In the genomic region with DNA sequence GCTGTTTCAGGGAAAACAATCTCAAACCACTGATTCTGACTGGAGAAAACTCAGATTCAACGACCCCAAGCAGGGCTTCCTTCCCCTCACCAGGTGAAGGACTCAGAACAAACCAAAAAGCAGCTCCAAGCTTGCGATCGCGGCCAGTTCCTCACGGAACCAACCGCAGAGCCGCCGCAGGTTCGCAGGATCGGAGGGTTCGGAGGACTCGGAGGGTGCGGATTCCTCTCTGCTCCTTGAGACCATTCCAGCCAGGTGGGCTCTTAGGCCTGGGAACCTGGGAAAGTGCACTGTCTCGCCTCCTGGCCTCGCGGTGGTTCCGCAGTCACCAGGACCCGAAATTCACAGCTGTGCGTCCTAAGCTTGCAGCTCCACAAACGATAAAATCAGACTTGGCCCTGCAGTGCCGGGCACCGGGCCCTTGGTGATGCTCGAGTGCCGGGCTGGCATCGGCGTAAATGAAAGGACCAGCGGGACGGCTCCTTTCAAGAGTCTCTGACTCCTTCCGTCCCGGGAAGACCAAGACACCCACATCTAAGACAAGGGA, we compare ENCODE assay signal across 1 cellular context.
A peak's percentile ranks its signal among the peaks of the same experiment; 100 is the strongest.
TF ChIP-seq lines count a peak whose summit lies in the region.

No MANE protein-coding gene starts in this region.

TF ChIP-seq in GM12878, 131 proteins besides CTCF, POLR2A, EP300 and RAD21 (continued from another document):
- TF ChIP-seq, protein P1, sequence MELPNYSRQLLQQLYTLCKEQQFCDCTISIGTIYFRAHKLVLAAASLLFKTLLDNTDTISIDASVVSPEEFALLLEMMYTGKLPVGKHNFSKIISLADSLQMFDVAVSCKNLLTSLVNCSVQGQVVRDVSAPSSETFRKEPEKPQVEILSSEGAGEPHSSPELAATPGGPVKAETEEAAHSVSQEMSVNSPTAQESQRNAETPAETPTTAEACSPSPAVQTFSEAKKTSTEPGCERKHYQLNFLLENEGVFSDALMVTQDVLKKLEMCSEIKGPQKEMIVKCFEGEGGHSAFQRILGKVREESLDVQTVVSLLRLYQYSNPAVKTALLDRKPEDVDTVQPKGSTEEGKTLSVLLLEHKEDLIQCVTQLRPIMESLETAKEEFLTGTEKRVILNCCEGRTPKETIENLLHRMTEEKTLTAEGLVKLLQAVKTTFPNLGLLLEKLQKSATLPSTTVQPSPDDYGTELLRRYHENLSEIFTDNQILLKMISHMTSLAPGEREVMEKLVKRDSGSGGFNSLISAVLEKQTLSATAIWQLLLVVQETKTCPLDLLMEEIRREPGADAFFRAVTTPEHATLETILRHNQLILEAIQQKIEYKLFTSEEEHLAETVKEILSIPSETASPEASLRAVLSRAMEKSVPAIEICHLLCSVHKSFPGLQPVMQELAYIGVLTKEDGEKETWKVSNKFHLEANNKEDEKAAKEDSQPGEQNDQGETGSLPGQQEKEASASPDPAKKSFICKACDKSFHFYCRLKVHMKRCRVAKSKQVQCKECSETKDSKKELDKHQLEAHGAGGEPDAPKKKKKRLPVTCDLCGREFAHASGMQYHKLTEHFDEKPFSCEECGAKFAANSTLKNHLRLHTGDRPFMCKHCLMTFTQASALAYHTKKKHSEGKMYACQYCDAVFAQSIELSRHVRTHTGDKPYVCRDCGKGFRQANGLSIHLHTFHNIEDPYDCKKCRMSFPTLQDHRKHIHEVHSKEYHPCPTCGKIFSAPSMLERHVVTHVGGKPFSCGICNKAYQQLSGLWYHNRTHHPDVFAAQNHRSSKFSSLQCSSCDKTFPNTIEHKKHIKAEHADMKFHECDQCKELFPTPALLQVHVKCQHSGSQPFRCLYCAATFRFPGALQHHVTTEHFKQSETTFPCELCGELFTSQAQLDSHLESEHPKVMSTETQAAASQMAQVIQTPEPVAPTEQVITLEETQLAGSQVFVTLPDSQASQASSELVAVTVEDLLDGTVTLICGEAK (IDR thresholded peaks at IDR 0.05; ENCODE audit: borderline replicate concordance), result peak; percentile 15; the same call in 1 of the 2 replicates
- TF ChIP-seq SREBF2 (IDR thresholded peaks at IDR 0.05; ENCODE audit: low read length) (no peak), RCOR1 (conservative IDR thresholded peaks at IDR 0.05; ENCODE audit: low read depth, low read length) (no peak), PAX5 (IDR thresholded peaks at IDR 0.05; ENCODE audit: borderline replicate concordance, low read depth, low read length) (no peak), ZNF384 (IDR thresholded peaks at IDR 0.05; ENCODE audit: borderline replicate concordance, low read depth, low read length) (no peak), MEF2B (IDR thresholded peaks at IDR 0.05; ENCODE audit: partially characterized antibody, poor library complexity, severe bottlenecking) (no peak), FOS (IDR thresholded peaks at IDR 0.05; ENCODE audit: borderline replicate concordance, extremely low read depth, insufficient read length) (no peak), IRF4 (IDR thresholded peaks at IDR 0.05; ENCODE audit: low read depth, low read length) (no peak), NR2C1 (IDR thresholded peaks at IDR 0.05) (no peak), GATAD2B (conservative IDR thresholded peaks at IDR 0.05; ENCODE audit: low read depth) (peak; percentile 56), CHD1 (IDR thresholded peaks at IDR 0.05; ENCODE audit: low read depth, low read length) (no peak), RAD51 (IDR thresholded peaks at IDR 0.05) (no peak), MEF2A (IDR thresholded peaks at IDR 0.05; ENCODE audit: insufficient read depth, low read depth, low read length) (no peak), RBBP5 (conservative IDR thresholded peaks at IDR 0.05) (no peak), KAT2A (conservative IDR thresholded peaks at IDR 0.05; ENCODE audit: control insufficient read depth, low read depth, low read length) (no peak), NFYA (IDR thresholded peaks at IDR 0.05; ENCODE audit: borderline replicate concordance, low read depth, low read length) (no peak), RB1 (IDR thresholded peaks at IDR 0.05; ENCODE audit: borderline replicate concordance) (no peak), NR2C2 (IDR thresholded peaks at IDR 0.05; ENCODE audit: borderline replicate concordance, control insufficient read depth, insufficient read length, low read depth) (no peak), STAT3 (IDR thresholded peaks at IDR 0.05; ENCODE audit: low read depth, low read length) (no peak), BMI1 (IDR thresholded peaks at IDR 0.05; ENCODE audit: borderline replicate concordance) (no peak), JUND (IDR thresholded peaks at IDR 0.05; ENCODE audit: low read depth, low read length) (no peak), SIX5 (IDR thresholded peaks at IDR 0.05; ENCODE audit: low read depth, low read length, severe bottlenecking) (no peak), FOXK2 (IDR thresholded peaks at IDR 0.05) (no peak), IKZF1 (conservative IDR thresholded peaks at IDR 0.05) (no peak; the same call in none of the 2 replicates), HCFC1 (IDR thresholded peaks at IDR 0.05; ENCODE audit: low read length) (0 out of 2 replicates have a peak, but pooled peaks have one; percentile 20), LARP7 (IDR thresholded peaks at IDR 0.05) (peak; percentile 41; the same call in 1 of the 2 replicates), ATF7 (IDR thresholded peaks at IDR 0.05; ENCODE audit: low read depth) (no peak), TCF12 (IDR thresholded peaks at IDR 0.05; ENCODE audit: low read depth, low read length) (0 out of 2 replicates have a peak, but pooled peaks have one; percentile 15), ZZZ3 (IDR thresholded peaks at IDR 0.05; ENCODE audit: control insufficient read depth, insufficient read length, low read depth) (no peak), IKZF2 (IDR thresholded peaks at IDR 0.05) (no peak), SMARCA5 (IDR thresholded peaks at IDR 0.05) (peak; percentile 84; the same call in 1 of the 2 replicates), EED (IDR thresholded peaks at IDR 0.05; ENCODE audit: low read depth) (peak; percentile 32; the same call in 1 of the 2 replicates)
- TF ChIP-seq, protein P2, sequence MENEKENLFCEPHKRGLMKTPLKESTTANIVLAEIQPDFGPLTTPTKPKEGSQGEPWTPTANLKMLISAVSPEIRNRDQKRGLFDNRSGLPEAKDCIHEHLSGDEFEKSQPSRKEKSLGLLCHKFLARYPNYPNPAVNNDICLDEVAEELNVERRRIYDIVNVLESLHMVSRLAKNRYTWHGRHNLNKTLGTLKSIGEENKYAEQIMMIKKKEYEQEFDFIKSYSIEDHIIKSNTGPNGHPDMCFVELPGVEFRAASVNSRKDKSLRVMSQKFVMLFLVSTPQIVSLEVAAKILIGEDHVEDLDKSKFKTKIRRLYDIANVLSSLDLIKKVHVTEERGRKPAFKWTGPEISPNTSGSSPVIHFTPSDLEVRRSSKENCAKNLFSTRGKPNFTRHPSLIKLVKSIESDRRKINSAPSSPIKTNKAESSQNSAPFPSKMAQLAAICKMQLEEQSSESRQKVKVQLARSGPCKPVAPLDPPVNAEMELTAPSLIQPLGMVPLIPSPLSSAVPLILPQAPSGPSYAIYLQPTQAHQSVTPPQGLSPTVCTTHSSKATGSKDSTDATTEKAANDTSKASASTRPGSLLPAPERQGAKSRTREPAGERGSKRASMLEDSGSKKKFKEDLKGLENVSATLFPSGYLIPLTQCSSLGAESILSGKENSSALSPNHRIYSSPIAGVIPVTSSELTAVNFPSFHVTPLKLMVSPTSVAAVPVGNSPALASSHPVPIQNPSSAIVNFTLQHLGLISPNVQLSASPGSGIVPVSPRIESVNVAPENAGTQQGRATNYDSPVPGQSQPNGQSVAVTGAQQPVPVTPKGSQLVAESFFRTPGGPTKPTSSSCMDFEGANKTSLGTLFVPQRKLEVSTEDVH (IDR thresholded peaks at IDR 0.05; ENCODE audit: low read depth, partially characterized antibody), result no peak
- TF ChIP-seq, protein P3, sequence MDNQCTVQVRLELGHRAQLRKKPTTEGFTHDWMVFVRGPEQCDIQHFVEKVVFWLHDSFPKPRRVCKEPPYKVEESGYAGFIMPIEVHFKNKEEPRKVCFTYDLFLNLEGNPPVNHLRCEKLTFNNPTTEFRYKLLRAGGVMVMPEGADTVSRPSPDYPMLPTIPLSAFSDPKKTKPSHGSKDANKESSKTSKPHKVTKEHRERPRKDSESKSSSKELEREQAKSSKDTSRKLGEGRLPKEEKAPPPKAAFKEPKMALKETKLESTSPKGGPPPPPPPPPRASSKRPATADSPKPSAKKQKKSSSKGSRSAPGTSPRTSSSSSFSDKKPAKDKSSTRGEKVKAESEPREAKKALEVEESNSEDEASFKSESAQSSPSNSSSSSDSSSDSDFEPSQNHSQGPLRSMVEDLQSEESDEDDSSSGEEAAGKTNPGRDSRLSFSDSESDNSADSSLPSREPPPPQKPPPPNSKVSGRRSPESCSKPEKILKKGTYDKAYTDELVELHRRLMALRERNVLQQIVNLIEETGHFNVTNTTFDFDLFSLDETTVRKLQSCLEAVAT (IDR thresholded peaks at IDR 0.05), result no peak
- TF ChIP-seq, protein P4, sequence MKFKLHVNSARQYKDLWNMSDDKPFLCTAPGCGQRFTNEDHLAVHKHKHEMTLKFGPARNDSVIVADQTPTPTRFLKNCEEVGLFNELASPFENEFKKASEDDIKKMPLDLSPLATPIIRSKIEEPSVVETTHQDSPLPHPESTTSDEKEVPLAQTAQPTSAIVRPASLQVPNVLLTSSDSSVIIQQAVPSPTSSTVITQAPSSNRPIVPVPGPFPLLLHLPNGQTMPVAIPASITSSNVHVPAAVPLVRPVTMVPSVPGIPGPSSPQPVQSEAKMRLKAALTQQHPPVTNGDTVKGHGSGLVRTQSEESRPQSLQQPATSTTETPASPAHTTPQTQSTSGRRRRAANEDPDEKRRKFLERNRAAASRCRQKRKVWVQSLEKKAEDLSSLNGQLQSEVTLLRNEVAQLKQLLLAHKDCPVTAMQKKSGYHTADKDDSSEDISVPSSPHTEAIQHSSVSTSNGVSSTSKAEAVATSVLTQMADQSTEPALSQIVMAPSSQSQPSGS (IDR thresholded peaks at IDR 0.05; ENCODE audit: low read length), result no peak
- TF ChIP-seq, protein P5, sequence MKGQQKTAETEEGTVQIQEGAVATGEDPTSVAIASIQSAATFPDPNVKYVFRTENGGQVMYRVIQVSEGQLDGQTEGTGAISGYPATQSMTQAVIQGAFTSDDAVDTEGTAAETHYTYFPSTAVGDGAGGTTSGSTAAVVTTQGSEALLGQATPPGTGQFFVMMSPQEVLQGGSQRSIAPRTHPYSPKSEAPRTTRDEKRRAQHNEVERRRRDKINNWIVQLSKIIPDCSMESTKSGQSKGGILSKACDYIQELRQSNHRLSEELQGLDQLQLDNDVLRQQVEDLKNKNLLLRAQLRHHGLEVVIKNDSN (IDR thresholded peaks at IDR 0.05; ENCODE audit: borderline replicate concordance, extremely low read length, insufficient read depth, low read depth, low read length), result no peak
